18 cellular contexts compared by ENCODE assay signal in genomic region chr2:229728360-229728759, GRCh38. TPM values are rescaled to one million over a fixed set of nuclear protein-coding genes. Genes with fewer than 3 reads are reported as not detected.
"Had no signal": no experiment of that assay in that cellular context is flagged by ENCODE, and none has a peak within 500 bp of the region (broad histone marks: within the 10 kb centered on the region; RNA-seq: fewer than 3 reads in every experiment).

No MANE protein-coding gene starts in this region.

- FAIRE-seq: urothelium cell line had no signal

- H3K79me2 ChIP-seq: parathyroid adenoma had no signal

- H3K4me1 ChIP-seq: ascending aorta had no signal

- H3K36me3 ChIP-seq: ascending aorta, cardiac muscle cell, neutrophil, tibial artery had no signal

- H2AFZ ChIP-seq: parathyroid adenoma had no signal

- DNase-seq: activated naive CD4-positive, alpha-beta T cell; activated naive CD8-positive, alpha-beta T cell treated with anti-CD3 and anti-CD28 coated beads, Interleukin-2, amount 10 ng/mL, durations not matched to agents 7 days and 5 days; activated T-cell treated with anti-CD3 and anti-CD28 coated beads for 4 hours; erythroblast; glutamatergic neuron; hypothalamus; left ventricle myocardium superior; mesenchymal stem cell; naive thymus-derived CD8-positive, alpha-beta T cell; stimulated activated CD4-positive, alpha-beta T cell treated with anti-CD3 and anti-CD28 coated beads, Interleukin-4, amount 100 ng/mL, for 1 hour; stimulated activated naive CD4-positive, alpha-beta T cell; tibial artery had no signal

- ATAC-seq: activated CD4-positive, CD25-positive, alpha-beta regulatory T cell treated with anti-CD3 and anti-CD28 coated beads, Interleukin-2, amount 50 U/mL, for 24 hours; left ventricle myocardium superior; naive thymus-derived CD8-positive, alpha-beta T cell had no signal

- H3K4me3 ChIP-seq: ascending aorta, cardiac muscle cell, tibial artery had no signal

- H3K9ac ChIP-seq: parathyroid adenoma had no signal

- H3K27ac ChIP-seq: ascending aorta, cardiac muscle cell, neutrophil, parathyroid adenoma, tibial artery had no signal

- H3K27me3 ChIP-seq: ascending aorta had no signal

- H3K9me3 ChIP-seq: ascending aorta, neutrophil, tibial artery had no signal

RNA-seq across cellular contexts. Expression of gene DNER, which starts 14.0 kb away (rescaled TPM):
- total RNA-seq: activated naive CD8-positive, alpha-beta T cell treated with anti-CD3 and anti-CD28 coated beads, Interleukin-2, amount 10 ng/mL, durations not matched to agents 7 days and 5 days; cardiac muscle cell; naive thymus-derived CD8-positive, alpha-beta T cell had no signal
- polyA plus RNA-seq: cardiac muscle cell; naive thymus-derived CD8-positive, alpha-beta T cell had no signal
